Comparison of ENCODE assay signal across 17 cellular contexts in the genomic region with DNA sequence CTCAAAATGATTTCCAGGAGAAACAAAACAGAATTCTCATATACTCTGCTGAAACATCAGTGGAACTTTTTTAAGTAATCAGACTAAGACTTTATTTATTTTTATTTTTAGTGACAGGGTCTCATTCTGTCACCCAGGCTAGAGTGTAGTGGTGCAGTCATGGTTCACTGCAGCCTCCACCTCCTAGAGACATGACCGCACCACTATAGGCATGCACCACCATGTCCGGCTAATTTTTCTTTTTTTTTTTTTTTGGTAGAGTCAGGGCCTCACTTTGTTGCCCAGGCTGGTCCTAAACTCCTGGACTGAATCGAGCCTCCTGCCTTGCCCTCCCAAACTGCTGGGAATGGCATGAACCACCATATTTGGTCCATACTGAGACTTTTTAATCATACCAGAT. TPM values are rescaled to one million over a fixed set of nuclear protein-coding genes. Genes with fewer than 3 reads are reported as not detected.
DNase-seq lines count a peak whose midpoint lies in the region; ATAC-seq and TF ChIP-seq lines count a peak whose summit lies in the region.
"Had no signal": no experiment of that assay in that cellular context is flagged by ENCODE, and none has a peak within 500 bp of the region (broad histone marks: within the 10 kb centered on the region; RNA-seq: fewer than 3 reads in every experiment).

No MANE protein-coding gene starts in this region.

- no peak overlapping the region for H3K27ac ChIP-seq in stomach
- H3K27ac ChIP-seq: SJSA1 had no signal

- peak; percentile 49 for ATAC-seq in GM18867 (IDR thresholded peaks at IDR 0.05; ENCODE audit: unreplicated experiment)
- ATAC-seq in HG03432 (IDR thresholded peaks at IDR 0.05; ENCODE audit: unreplicated experiment): peak; percentile 71
- no peak for ATAC-seq in GM19395 (IDR thresholded peaks at IDR 0.05; ENCODE audit: unreplicated experiment)
- ATAC-seq: GM23338, T-cell had no signal

- WGBS in stomach, 5 donors: 94 to 100% (median 96%) methylated on average over 3 of the region's 3 CpGs

- peaks cover 0 to 3% (median 0%) of the 10 kb centered on the region in 4 donors for H3K4me1 ChIP-seq in stomach

- H3K4me3 ChIP-seq in stomach: no peak overlapping the region
- H3K4me3 ChIP-seq: GM23338, SJSA1 had no signal

- TF ChIP-seq POLR2A in stomach (IDR thresholded peaks at IDR 0.05): no peak

- in situ Hi-C loops in ACHN (cut with HindIII; ENCODE audit: low pct_ligation_motif_present, low pct_unique_long_range_greater_than_20kb, low sequenced_read_pairs): no loop called here

- intact Hi-C loops in stomach (cut with DNase I; ENCODE audit: low total_unique reads): no loop called here

- no peaks in the 10 kb centered on the region for H3K9me3 ChIP-seq in stomach
- H3K9me3 ChIP-seq: SJSA1 had no signal

- no peaks in the 10 kb centered on the region for H3K27me3 ChIP-seq in stomach
- H3K27me3 ChIP-seq: SJSA1 had no signal

- DNase-seq in ACHN (peak; percentile 52), islet precursor cell (peak; percentile 6), stomach (no peak), globus pallidus (ENCODE audit: low spot score) (no peak), HPDE6-E6E7 (ENCODE audit: extremely low spot score) (no peak)
- DNase-seq: DMS79, GDM1, Karpas-422, NCI-H1930, NCI-H2171, NCI-H510A treated with DMSO at 0.1 percent for 48 hours, T-cell had no signal

- TF ChIP-seq CTCF in stomach (IDR thresholded peaks at IDR 0.05): no peak

- TF ChIP-seq EP300 in stomach (IDR thresholded peaks at IDR 0.05): no peak

- peaks cover 0 to 42% (median 29%) of the 10 kb centered on the region in 4 donors for H3K36me3 ChIP-seq in stomach
- H3K36me3 ChIP-seq: SJSA1 had no signal

RNA-seq across cellular contexts. Expression of a gene that starts 42.9 kb away (rescaled TPM):
- total RNA-seq in stomach: 100 to 1,000 TPM in 1 of 5 donors, 10 to 100 TPM in 2, 1 to 10 TPM in 2; 5.3 to 148 (median 27.7) TPM
- 1 to 10 TPM; 1.7 to 2.0 (median 1.8) TPM for polyA plus RNA-seq in stomach

Comparison
In these comparisons a context has a peak if more than half of its experiments do, and no peak if none do; other contexts are left out.
1. DNase-seq: peak in ACHN (single experiment) and islet precursor cell (single experiment); none in stomach (single experiment), globus pallidus (single experiment) and HPDE6-E6E7 (single experiment).